8 cellular contexts compared by ENCODE assay signal in genomic region chr19:29212614-29213573, GRCh38. TPM values are rescaled to one million over a fixed set of nuclear protein-coding genes. Genes with fewer than 3 reads are reported as not detected.
DNase-seq lines count a peak whose midpoint lies in the region; ATAC-seq and TF ChIP-seq lines count a peak whose summit lies in the region.

TSS of gene UQCRFS1 (minus strand) at chr19:29213151. CDS start at chr19:29213118, 33 bp downstream.

- WGBS in ectodermal cell, 2 experiments: 0 to 1% methylated on average over 85 to 86 of the region's 96 CpGs

- ATAC-seq in lower lobe of right lung: peak; percentile 99 to 100

- peaks cover 3% of the 10 kb centered on the region for H3K4me1 ChIP-seq in ectodermal cell (ENCODE audit: control insufficient read depth, insufficient read depth, low read length)
- peaks cover 26% of the 10 kb centered on the region for H3K4me1 ChIP-seq in lower lobe of right lung

- no peaks in the 10 kb centered on the region for H3K36me3 ChIP-seq in ectodermal cell (ENCODE audit: control insufficient read depth, insufficient read depth, low read length)
- H3K36me3 ChIP-seq in lower lobe of right lung: no peaks in the 10 kb centered on the region

- no peak for TF ChIP-seq CTCF in GM20000 (IDR thresholded peaks at IDR 0.05; ENCODE audit: extremely low read depth, missing control alignments)
- no peak for TF ChIP-seq CTCF in lower lobe of right lung (IDR thresholded peaks at IDR 0.05)

- DNase-seq in COLO668 (lab: John Stamatoyannopoulos, UW; ENCODE audit: unreplicated experiment) (peak; percentile 97), GM20000 (ENCODE audit: low spot score) (peak; percentile 95), HS-5 (ENCODE audit: low read depth) (peak; percentile 19), NK-92 (lab: John Stamatoyannopoulos, UW; ENCODE audit: unreplicated experiment) (peak; percentile 47), lower lobe of right lung (peak; percentile 96)
- DNase-seq in activated CD8-positive, alpha-beta memory T cell treated with anti-CD3 and anti-CD28 coated beads for 1 hour (ENCODE audit: extremely low read depth in 1 of 2, low read depth in 1 of 2): peak; percentile 85 to 95
- DNase-seq in stimulated activated CD4-positive, alpha-beta T cell treated with anti-CD3 and anti-CD28 coated beads, TNF-alpha, amount 100 ng/mL, for 1 hour (ENCODE audit: low read depth in 3 of 3, low spot score in 1 of 3): peak; percentile 88 to 93 (median 92)

- H3K4me3 ChIP-seq in ectodermal cell (ENCODE audit: insufficient read depth, low read depth, low read length): peak within 1 kb of the TSS; percentile 88
- H3K4me3 ChIP-seq in lower lobe of right lung: peak within 1 kb of the TSS; percentile 76

- no peaks in the 10 kb centered on the region for H3K9me3 ChIP-seq in ectodermal cell (ENCODE audit: control insufficient read depth, low read length)
- H3K9me3 ChIP-seq in lower lobe of right lung: no peaks in the 10 kb centered on the region

- H3K27me3 ChIP-seq in ectodermal cell (ENCODE audit: control insufficient read depth, insufficient read depth, low read length, poor library complexity, severe bottlenecking) (no peaks in the 10 kb centered on the region), lower lobe of right lung (ENCODE audit: low read depth) (no peaks in the 10 kb centered on the region)

- intact Hi-C loops in lower lobe of right lung (cut with DNase I): no loop called here

- H3K27ac ChIP-seq in ectodermal cell (ENCODE audit: insufficient read depth, low read depth, low read length, poor library complexity, severe bottlenecking) (peak within 1 kb of the TSS; percentile 76), lower lobe of right lung (peak within 1 kb of the TSS; percentile 96)

RNA-seq across cellular contexts. Expression of gene UQCRFS1, which starts in this region (rescaled TPM):
- 41.7 TPM for polyA plus RNA-seq in ectodermal cell (2013, experiment 1 of 4)
- polyA plus RNA-seq in ectodermal cell (2013, experiment 2 of 4): 41.9 TPM
- polyA plus RNA-seq in ectodermal cell (2013, experiment 3 of 4): 48.8 TPM
- polyA plus RNA-seq in ectodermal cell (2013, experiment 4 of 4): 50.9 TPM
- 21.5 TPM for total RNA-seq in lower lobe of right lung

Comparison
In these comparisons a context has a peak if more than half of its experiments do, and no peak if none do; other contexts are left out.
1. Peak in every context shown above with its lines: DNase-seq, ATAC-seq, H3K4me3 ChIP-seq and H3K27ac ChIP-seq.
2. DNase-seq: peak in every context shown above with its lines; median percentile 97 in COLO668; 96 in lower lobe of right lung; 95 in GM20000; 92 in stimulated activated CD4-positive, alpha-beta T cell treated with anti-CD3 and anti-CD28 coated beads, TNF-alpha, amount 100 ng/mL, for 1 hour; 90 in activated CD8-positive, alpha-beta memory T cell treated with anti-CD3 and anti-CD28 coated beads for 1 hour; 47 in NK-92; 19 in HS-5.